Comparison of ENCODE assay signal across 7 cellular contexts in genomic region chr5:80725446-80725845, GRCh38.
"Had no signal": no experiment of that assay in that cellular context is flagged by ENCODE, and none has a peak within 500 bp of the region (broad histone marks: within the 10 kb centered on the region; RNA-seq: fewer than 3 reads in every experiment).

No MANE protein-coding gene starts in this region.

- H3K9ac ChIP-seq: KMS-11 had no signal

- H3K27me3 Mint-ChIP-seq: IgD-negative memory B cell had no signal

- H3K4me2 ChIP-seq: KMS-11 had no signal

- H3K27ac ChIP-seq: HL-60, KMS-11 had no signal

- FAIRE-seq: HTR-8/SVneo had no signal

- DNase-seq: IMR-90, KBM-7, KG1 had no signal

- H3K4me3 Mint-ChIP-seq: IgD-negative memory B cell had no signal
